5 cellular contexts compared by ENCODE assay signal in the genomic region with DNA sequence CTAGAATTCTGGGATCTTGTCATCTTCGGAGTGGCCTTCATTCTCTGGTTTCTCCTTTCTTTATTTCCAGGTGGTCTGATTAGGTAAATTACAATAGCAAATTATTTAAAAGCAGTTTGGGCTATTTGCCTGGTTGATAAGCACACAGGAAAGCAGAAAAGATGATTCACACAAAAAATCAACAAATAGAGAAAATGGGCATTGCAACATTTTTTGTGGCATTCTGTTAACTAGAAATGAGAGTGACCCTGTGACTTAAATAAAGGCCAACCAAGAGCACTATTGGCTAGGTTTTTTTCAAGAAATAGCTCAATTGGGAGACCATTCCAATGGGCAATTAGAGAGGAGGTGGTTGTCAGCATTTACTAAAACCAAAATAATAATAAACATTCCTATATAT. TPM values are rescaled to one million over a fixed set of nuclear protein-coding genes. Genes with fewer than 3 reads are reported as not detected.
"Had no signal": no experiment of that assay in that cellular context is flagged by ENCODE, and none has a peak within 500 bp of the region (broad histone marks: within the 10 kb centered on the region; RNA-seq: fewer than 3 reads in every experiment).

No MANE protein-coding gene starts in this region.

- H3K27ac Mint-ChIP-seq: GM23338, H9 had no signal

- ATAC-seq: GM23338 had no signal

- H3K4me3 ChIP-seq: GM23338 had no signal

- H3K9me3 Mint-ChIP-seq: GM23338, H9 had no signal

- DNase-seq: H9, HCEC 1CT, IMR-90 had no signal

- H3K4me2 ChIP-seq: GM23338 had no signal

- H3K4me3 Mint-ChIP-seq: GM23338, H9 had no signal

RNA-seq across cellular contexts. Expression of gene PDZD2, which starts 6.5 kb away (rescaled TPM):
- total RNA-seq: HT-29 had no signal
